Comparison of ENCODE assay signal across 8 cellular contexts in genomic region chr4:82890913-82891727, GRCh38. TPM values are rescaled to one million over a fixed set of nuclear protein-coding genes. Genes with fewer than 3 reads are reported as not detected.
DNase-seq lines count a peak whose midpoint lies in the region; ATAC-seq, FAIRE-seq and TF ChIP-seq lines count a peak whose summit lies in the region.

Gene SEC31A (minus strand): TSS chr4:82891153. CDS start chr4:82881936, 9,217 bp downstream.

- peak; percentile 90 for FAIRE-seq in urothelium cell line (lab: Jason Lieb, UNC)

- H3K27ac Mint-ChIP-seq in T-helper 17 cell: peak within 1 kb of the TSS; percentile 96

- 0 to 1% (median 1%) methylated on average over 69 to 71 of the region's 71 CpGs for WGBS in psoas muscle, 3 donors

- H3K4me3 Mint-ChIP-seq in T-helper 17 cell: peak within 1 kb of the TSS; percentile 95

- ATAC-seq in GM18498 (IDR thresholded peaks at IDR 0.05; ENCODE audit: unreplicated experiment) (peak; percentile 94), HG02938 (IDR thresholded peaks at IDR 0.05; ENCODE audit: unreplicated experiment) (peak; percentile 86), T-helper 17 cell (peak; percentile 94), left ventricle myocardium superior (peak; percentile 99), psoas muscle (peak; percentile 97 to 99 (median 98))

- no peaks in the 10 kb centered on the region for H3K9me3 ChIP-seq in T-helper 17 cell (ENCODE audit: control insufficient read depth, low read length, poor library complexity, severe bottlenecking)
- no peaks in the 10 kb centered on the region for H3K9me3 ChIP-seq in psoas muscle

- H3K4me1 Mint-ChIP-seq in T-helper 17 cell: peaks cover 21% of the 10 kb centered on the region

- H3K27ac ChIP-seq in angular gyrus (ENCODE audit: low read depth, low read length): peak within 1 kb of the TSS; percentile 98
- H3K27ac ChIP-seq in psoas muscle: peak within 1 kb of the TSS; percentile 86

- H3K27me3 Mint-ChIP-seq in T-helper 17 cell: no peaks in the 10 kb centered on the region

- peaks cover 5 to 35% of the 10 kb centered on the region in 2 donors for H3K36me3 ChIP-seq in psoas muscle (ENCODE audit: insufficient read depth in 1 of 2, low read depth in 1 of 2)

- H3K4me1 ChIP-seq in psoas muscle: peaks cover 31% of the 10 kb centered on the region

- H3K4me3 ChIP-seq in psoas muscle: peak within 1 kb of the TSS; percentile 66

- DNase-seq in NCI-H1694 treated with DMSO at 0.1 percent for 48 hours (lab: John Stamatoyannopoulos, UW): peak; percentile 84
- DNase-seq in T-helper 17 cell: peak; percentile 93 to 97 (median 96)
- peak; percentile 98 for DNase-seq in left ventricle myocardium superior
- peak; percentile 96 to 98 for DNase-seq in psoas muscle
- peak; percentile 96 for DNase-seq in urothelium cell line (ENCODE audit: low spot score)

- intact Hi-C loops in left ventricle myocardium superior (cut with micrococcal nuclease) (no loop called here), psoas muscle (cut with DNase I) (loop anchor here (1.0 to 10.0 kb wide), 4 partner anchors 9 to 516 kb away; partner anchors contain the start of genes COPS4 (in 1 of the 2), HNRNPD (in 1 of the 2), LIN54 (in 1 of the 2) and THAP9 (in 1 of the 2))

- no peaks in the 10 kb centered on the region for H3K27me3 ChIP-seq in psoas muscle (ENCODE audit: insufficient read depth in 3 of 3, low read length in 2 of 3)

- no peak for TF ChIP-seq CTCF in psoas muscle (IDR thresholded peaks at IDR 0.05)

- peaks cover 7% of the 10 kb centered on the region for H3K36me3 Mint-ChIP-seq in T-helper 17 cell (ENCODE audit: low read depth)

RNA-seq across cellular contexts. Expression of gene SEC31A, which starts in this region (rescaled TPM):
- total RNA-seq in T-helper 17 cell: 100 to 1,000 TPM; 141 to 160 TPM
- total RNA-seq in left ventricle myocardium superior: 103 TPM
- 100 to 1,000 TPM in 3 of 4 donors, 10 to 100 TPM in 1; 94.6 to 117 (median 106) TPM for total RNA-seq in psoas muscle
- 100 to 1,000 TPM in 1 of 3 donors, 10 to 100 TPM in 2; 77.7 to 120 (median 98.0) TPM for polyA plus RNA-seq in psoas muscle

Comparison
In these comparisons a context has a peak if more than half of its experiments do, and no peak if none do; other contexts are left out.
1. Peak in every context shown above with its lines: DNase-seq, ATAC-seq, H3K4me3 ChIP-seq and H3K27ac ChIP-seq.